ENCODE assay signal across 12 cellular contexts in genomic region chr7:128270799-128271411, GRCh38. TPM values are rescaled to one million over a fixed set of nuclear protein-coding genes. Genes with fewer than 3 reads are reported as not detected.
A peak's percentile ranks its signal among the peaks of the same experiment; 100 is the strongest.
DNase-seq lines count a peak whose midpoint lies in the region; TF ChIP-seq lines count a peak whose summit lies in the region.
"Had no signal": no experiment of that assay in that cellular context is flagged by ENCODE, and none has a peak within 500 bp of the region (broad histone marks: within the 10 kb centered on the region; RNA-seq: fewer than 3 reads in every experiment).

No MANE protein-coding gene starts in this region.

- peak overlapping the region in 1 of 2 experiments; percentile 7 for H3K14ac ChIP-seq in mesenchymal stem cell (ENCODE audit: low read length in 2 of 2)

- no peak overlapping the region for H3K27ac Mint-ChIP-seq in MCF 10A (ENCODE audit: low read depth, unreplicated experiment)
- H3K27ac Mint-ChIP-seq: activated naive CD4-positive, alpha-beta T cell treated with anti-CD3 and anti-CD28 coated beads for 36 hours; nephron had no signal

- H2BK12ac ChIP-seq in mesenchymal stem cell (ENCODE audit: low read length in 2 of 2): no peak overlapping the region

- no peak overlapping the region for H3K23ac ChIP-seq in mesenchymal stem cell (ENCODE audit: low read length in 2 of 2)

- intact Hi-C loops in breast epithelium (cut with DNase I; ENCODE audit: low total_unique reads) (no loop called here), MCF 10A (cut with micrococcal nuclease) (no loop called here), tibial artery (cut with DNase I; ENCODE audit: low total_unique reads) (no loop called here)

- H3K18ac ChIP-seq in mesenchymal stem cell (ENCODE audit: low read depth in 1 of 2, low read length in 2 of 2): no peak overlapping the region

- WGBS in mesenchymal stem cell: 91% methylated on average over 39 of the region's 39 CpGs

- H4K8ac ChIP-seq in mesenchymal stem cell (ENCODE audit: low read length): no peak overlapping the region

- no peak overlapping the region for H3K4me2 ChIP-seq in mesenchymal stem cell (ENCODE audit: low read length, poor library complexity, severe bottlenecking)

- H3K9me3 ChIP-seq in breast epithelium: no peaks in the 10 kb centered on the region
- no peaks in the 10 kb centered on the region for H3K9me3 ChIP-seq in endocrine pancreas (ENCODE audit: control insufficient read depth, low read length)
- H3K9me3 ChIP-seq in mesenchymal stem cell (ENCODE audit: control insufficient read depth, low read length): no peaks in the 10 kb centered on the region
- H3K9me3 ChIP-seq in tibial artery: no peaks in the 10 kb centered on the region

- peaks cover 6% of the 10 kb centered on the region for H3K36me3 Mint-ChIP-seq in MCF 10A (ENCODE audit: insufficient read depth, unreplicated experiment)

- peaks cover 0 to 19% of the 10 kb centered on the region in 2 donors for H3K27me3 ChIP-seq in breast epithelium
- H3K27me3 ChIP-seq in endocrine pancreas (ENCODE audit: control insufficient read depth, insufficient read depth, low read length): peaks cover 4% of the 10 kb centered on the region
- peaks cover 35 to 43% of the 10 kb centered on the region in 2 experiments for H3K27me3 ChIP-seq in mesenchymal stem cell (ENCODE audit: control insufficient read depth in 1 of 2, insufficient read depth in 1 of 2, low read length in 2 of 2)
- H3K27me3 ChIP-seq in tibial artery: peaks cover 0 to 25% of the 10 kb centered on the region in 2 donors

- H3K27me3 Mint-ChIP-seq in MCF 10A (ENCODE audit: insufficient read depth, unreplicated experiment): no peaks in the 10 kb centered on the region

- H3K79me1 ChIP-seq in mesenchymal stem cell (replicated peaks; ENCODE audit: low read length, poor library complexity, severe bottlenecking): no peaks in the 10 kb centered on the region

- peak overlapping the region; percentile 5 for H2AFZ ChIP-seq in mesenchymal stem cell (ENCODE audit: low read depth, low read length)

- H3K27ac ChIP-seq in breast epithelium (no peak overlapping the region), mesenchymal stem cell (ENCODE audit: low read length, poor library complexity, severe bottlenecking) (no peak overlapping the region), tibial artery (no peak overlapping the region)

- H3K4ac ChIP-seq in mesenchymal stem cell (ENCODE audit: low read depth in 1 of 2, low read length in 2 of 2): no peak overlapping the region

- POLR2A ChIA-PET in MCF 10A (lab: Yijun Ruan, JAX): no interaction called here

- H2BK5ac ChIP-seq in mesenchymal stem cell (ENCODE audit: low read depth, low read length, poor library complexity, severe bottlenecking): no peak overlapping the region

- no peak overlapping the region for H2BK120ac ChIP-seq in mesenchymal stem cell (ENCODE audit: low read depth, low read length)

- TF ChIP-seq POLR2A in breast epithelium (IDR thresholded peaks at IDR 0.05): no peak

- peak overlapping the region; percentile 35 to 64 (median 44) for H3K4me3 ChIP-seq in breast epithelium
- H3K4me3 ChIP-seq in endocrine pancreas (ENCODE audit: control insufficient read depth, insufficient read depth, low read length): no peak overlapping the region
- peak overlapping the region in 1 of 2 experiments; percentile 69 for H3K4me3 ChIP-seq in mesenchymal stem cell (ENCODE audit: insufficient read depth in 1 of 2, low read depth in 1 of 2, low read length in 2 of 2)
- H3K4me3 ChIP-seq in tibial artery: peak overlapping the region; percentile 20 to 44

- peak overlapping the region; percentile 22 for H3K9ac ChIP-seq in endocrine pancreas (ENCODE audit: control insufficient read depth, insufficient read depth, low read length)
- H3K9ac ChIP-seq in mesenchymal stem cell (ENCODE audit: low read length): peak overlapping the region; percentile 72

- no peak overlapping the region for H2BK15ac ChIP-seq in mesenchymal stem cell (ENCODE audit: low read depth, poor library complexity, severe bottlenecking)

- TF ChIP-seq CTCF in breast epithelium (IDR thresholded peaks at IDR 0.05): no peak
- TF ChIP-seq CTCF in MCF 10A (IDR thresholded peaks at IDR 0.05; ENCODE audit: unreplicated experiment): no peak
- no peak for TF ChIP-seq CTCF in tibial artery (IDR thresholded peaks at IDR 0.05)

- H3K4me3 Mint-ChIP-seq in MCF 10A (ENCODE audit: unreplicated experiment): no peak overlapping the region
- H3K4me3 Mint-ChIP-seq: nephron had no signal

- no TSS peak for BruUV-seq in MCF 10A (replicated peaks; lab: Mats Ljungman, UMichigan)

- no peaks in the 10 kb centered on the region for H3K9me3 Mint-ChIP-seq in MCF 10A (ENCODE audit: unreplicated experiment)
- H3K9me3 Mint-ChIP-seq: activated naive CD4-positive, alpha-beta T cell treated with anti-CD3 and anti-CD28 coated beads for 36 hours; nephron had no signal

- DNase-seq in breast epithelium (ENCODE audit: low spot score in 2 of 2): peak in 1 of 2 donors; percentile 47
- DNase-seq in MCF 10A (ENCODE audit: unreplicated experiment): no peak
- no peak for DNase-seq in mesenchymal stem cell
- DNase-seq in tibial artery: no peak
- DNase-seq in superior temporal gyrus (ENCODE audit: extremely low spot score): no peak
- DNase-seq in NCI-H187 (lab: John Stamatoyannopoulos, UW): no peak
- DNase-seq in NCI-H1048 (lab: John Stamatoyannopoulos, UW): no peak
- DNase-seq: activated CD4-positive, alpha-beta T cell treated with anti-CD3 and anti-CD28 coated beads, Interleukin-2, amount 50 U/mL, for 4 hours; activated naive CD4-positive, alpha-beta T cell treated with anti-CD3 and anti-CD28 coated beads for 36 hours; AML-193 had no signal

- no peaks in the 10 kb centered on the region for H3K36me3 ChIP-seq in breast epithelium
- H3K36me3 ChIP-seq in endocrine pancreas (ENCODE audit: control insufficient read depth, insufficient read depth, low read length): no peaks in the 10 kb centered on the region
- no peaks in the 10 kb centered on the region for H3K36me3 ChIP-seq in mesenchymal stem cell (ENCODE audit: control insufficient read depth in 1 of 2, insufficient read depth in 2 of 2, low read depth in 1 of 2, low read length in 2 of 2)
- no peaks in the 10 kb centered on the region for H3K36me3 ChIP-seq in tibial artery

- H3K4me1 Mint-ChIP-seq in MCF 10A (ENCODE audit: insufficient read depth, unreplicated experiment): peaks cover 16% of the 10 kb centered on the region

- H3K4me1 ChIP-seq in breast epithelium: peaks cover 0 to 11% of the 10 kb centered on the region in 2 donors
- H3K4me1 ChIP-seq in endocrine pancreas (ENCODE audit: control insufficient read depth, insufficient read depth, low read length): no peaks in the 10 kb centered on the region
- H3K4me1 ChIP-seq in mesenchymal stem cell (ENCODE audit: control insufficient read depth, insufficient read depth, low read depth, low read length): peaks cover 13% of the 10 kb centered on the region
- H3K4me1 ChIP-seq in tibial artery: peaks cover 0 to 34% (median 29%) of the 10 kb centered on the region in 4 donors

- no peak overlapping the region for H2AK5ac ChIP-seq in mesenchymal stem cell (ENCODE audit: low read length, severe bottlenecking)

- CTCF ChIA-PET in MCF 10A (lab: Yijun Ruan, JAX): interaction anchor here (1.6 kb wide), 1 partner anchor 62 kb away, joined by 5 read pairs; no protein-coding TSS in a partner anchor

- H4K91ac ChIP-seq in mesenchymal stem cell (ENCODE audit: low read length): no peak overlapping the region

RNA-seq across cellular contexts. Expression of gene LEP, which starts 29.8 kb away (rescaled TPM):
- total RNA-seq in breast epithelium (100 to 1,000 TPM in 1 of 3 donors, 10 to 100 TPM in 2; 41.6 to 498 (median 48.2) TPM), MCF 10A (2022) (not detected in 2 replicates)
- not detected for polyA plus RNA-seq in mesenchymal stem cell (2013, experiment 1 of 2)
- polyA plus RNA-seq in mesenchymal stem cell (2013, experiment 2 of 2): not detected
- total RNA-seq: activated naive CD4-positive, alpha-beta T cell treated with anti-CD3 and anti-CD28 coated beads for 36 hours had no signal

Comparison
In these comparisons a context has a peak if more than half of its experiments do, and no peak if none do; other contexts are left out.
1. RNA of gene LEP, which starts 29.8 kb away (total RNA-seq): 41.6 to 498 TPM in breast epithelium; not detected in MCF 10A; every median in the first group is over 10 times any median in the second.